8 cellular contexts compared by ENCODE assay signal in the genomic region with DNA sequence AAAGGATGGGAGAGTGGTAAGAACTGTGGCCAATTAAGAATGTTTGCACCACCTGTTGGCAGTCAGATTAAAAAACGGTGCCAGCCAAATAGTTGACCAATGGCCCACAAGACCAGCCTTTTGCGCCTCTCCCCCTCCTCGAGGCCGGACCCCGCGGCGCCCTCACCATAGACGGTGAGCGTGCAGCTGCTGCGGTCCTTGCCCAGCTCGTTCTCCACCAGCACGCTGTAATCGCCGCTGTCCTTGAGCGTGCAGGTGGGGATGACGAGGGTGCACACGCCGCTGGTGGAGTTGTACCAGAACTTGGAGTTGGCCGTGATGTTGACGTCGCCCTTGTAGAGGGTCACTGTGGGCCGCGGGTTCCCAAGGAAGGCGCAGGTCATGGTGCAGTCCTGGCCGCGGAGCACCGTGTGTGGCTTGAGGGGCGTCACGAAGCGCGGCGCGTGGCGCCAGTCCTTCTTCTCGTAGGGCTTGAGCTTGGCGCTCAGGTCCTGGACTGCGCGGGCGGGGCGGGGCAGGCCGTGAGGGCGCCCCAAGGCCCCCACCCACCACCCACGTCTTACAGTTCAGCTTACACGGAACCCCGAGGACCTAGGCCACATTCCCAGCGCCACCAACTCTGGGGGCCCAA. TPM values are rescaled to one million over a fixed set of nuclear protein-coding genes. Genes with fewer than 3 reads are reported as not detected.
A peak's percentile ranks its signal among the peaks of the same experiment; 100 is the strongest.
DNase-seq lines count a peak whose midpoint lies in the region; ATAC-seq, FAIRE-seq and TF ChIP-seq lines count a peak whose summit lies in the region.

No MANE protein-coding gene starts in this region.

- 0 out of 2 replicates have a peak overlapping the region, but pooled peaks have one; percentile 16 for H2AFZ ChIP-seq in GM12878 (ENCODE audit: control insufficient read depth, low read depth, low read length)

- H3K36me3 ChIP-seq in GM12878 (ENCODE audit: control insufficient read depth in 2 of 2, insufficient read depth in 2 of 2, low read length in 1 of 2): no peaks in the 10 kb centered on the region
- H3K36me3 ChIP-seq in stomach smooth muscle (ENCODE audit: control insufficient read depth in 2 of 2, insufficient read depth in 2 of 2, low read length in 2 of 2): peaks cover 7 to 8% of the 10 kb centered on the region in 2 donors

- CTCF ChIA-PET in GM12878 (lab: Yijun Ruan, JAX): interaction anchor here (2.2 kb wide), 1 partner anchor 17 kb away, joined by 14 read pairs; no protein-coding TSS in a partner anchor

- RAD21 ChIA-PET in GM12878 (lab: Charles Lee; ENCODE audit: unreplicated experiment): interaction anchor here (0.7 kb wide), 1 partner anchor 16 kb away, joined by 3 read pairs; no protein-coding TSS in a partner anchor

- H3K9ac ChIP-seq in GM12878 (ENCODE audit: control insufficient read depth, insufficient read depth, low read length) (no peak overlapping the region), stomach smooth muscle (ENCODE audit: low read length in 2 of 2) (peak overlapping the region; percentile 50 to 58)

- H3K4me2 ChIP-seq in GM12878 (ENCODE audit: control insufficient read depth, insufficient read depth): peak overlapping the region; percentile 47

- H3K27ac ChIP-seq in GM12878 (ENCODE audit: control insufficient read depth, insufficient read depth): no peak overlapping the region
- H3K27ac ChIP-seq in layer of hippocampus (ENCODE audit: low read depth, low read length): peak overlapping the region; percentile 57
- no peak overlapping the region for H3K27ac ChIP-seq in stomach smooth muscle (ENCODE audit: low read length)

- SMC1A ChIA-PET in GM12878 (lab: Charles Lee; ENCODE audit: uncharacterized antibody, unreplicated experiment): no interaction called here

- DNase-seq in stimulated activated CD4-positive, alpha-beta T cell treated with anti-CD3 and anti-CD28 coated beads, Interleukin-15, amount 100 ng/mL, for 24 hours: peak; percentile 39
- no peak for DNase-seq in stimulated activated CD4-positive, alpha-beta T cell treated with anti-CD3 and anti-CD28 coated beads, Interleukin-1b, Interleukin-23, amount 100 ng/mL, for 48 hours
- DNase-seq in GM12878 (ENCODE audit: low read depth, low spot score) (no peak), HK-2 (ENCODE audit: unreplicated experiment) (no peak), hippocampal formation (lab: John Stamatoyannopoulos, UW) (no peak)

- H3K79me2 ChIP-seq in GM12878 (ENCODE audit: control insufficient read depth, insufficient read depth, low read length): no peaks in the 10 kb centered on the region

- H3K27me3 ChIP-seq in GM12878 (replicated peaks in 1 of 2; ENCODE audit: control insufficient read depth in 2 of 2, insufficient read depth in 2 of 2, low read length in 1 of 2): peaks cover 6 to 10% of the 10 kb centered on the region in 2 experiments
- H3K27me3 ChIP-seq in layer of hippocampus (ENCODE audit: control insufficient read depth, insufficient read depth, low read length): no peaks in the 10 kb centered on the region
- H3K27me3 ChIP-seq in stomach smooth muscle (ENCODE audit: control insufficient read depth in 1 of 2, insufficient read depth in 2 of 2, low read length in 2 of 2): no peaks in the 10 kb centered on the region

- H3K4me1 ChIP-seq in GM12878 (ENCODE audit: control insufficient read depth, insufficient read depth, low read length): 0 out of 2 replicates have a peak, but pooled peaks cover 3% of the 10 kb centered on the region
- H3K4me1 ChIP-seq in stomach smooth muscle (ENCODE audit: control insufficient read depth, insufficient read depth, low read length): peaks cover 16% of the 10 kb centered on the region

- BruUV-seq in GM12878 (replicated peaks; lab: Mats Ljungman, UMichigan): no TSS peak

- TF ChIP-seq CTCF in GM12878 (IDR thresholded peaks at IDR 0.05 in 2 of 3, conservative IDR thresholded peaks at IDR 0.05 in 1 of 3; ENCODE audit: control insufficient read depth in 2 of 3, extremely low read depth in 1 of 3, insufficient read depth in 1 of 3, low read depth in 3 of 3, low read length in 3 of 3): no peak

- H4K20me1 ChIP-seq in GM12878 (ENCODE audit: control insufficient read depth, insufficient read depth): no peaks in the 10 kb centered on the region

- TF ChIP-seq RAD21 in GM12878 (IDR thresholded peaks at IDR 0.05; ENCODE audit: insufficient read depth, low read depth, low read length): no peak

- TF ChIP-seq EP300 in GM12878 (IDR thresholded peaks at IDR 0.05; ENCODE audit: borderline replicate concordance in 1 of 2, control insufficient read depth in 1 of 2, low read depth in 2 of 2, low read length in 2 of 2): no peak

- no peak for FAIRE-seq in GM12878 (lab: Jason Lieb, UNC)

- H3K9me3 ChIP-seq in GM12878 (replicated peaks; ENCODE audit: control insufficient read depth, insufficient read depth, low read length) (no peaks in the 10 kb centered on the region; the same call in 2 of the 3 replicates), stomach smooth muscle (ENCODE audit: control insufficient read depth in 2 of 2, low read length in 2 of 2) (no peaks in the 10 kb centered on the region)

- TF ChIP-seq POLR2A in GM12878 (IDR thresholded peaks at IDR 0.05; ENCODE audit: low read depth, low read length): no peak

- ATAC-seq in GM12878: no peak
- no peak for ATAC-seq in GM18909 (IDR thresholded peaks at IDR 0.05; ENCODE audit: poor library complexity, unreplicated experiment)

- H3K4me3 ChIP-seq in GM12878 (no peak overlapping the region; the same call in 1 of the 2 replicates), stomach smooth muscle (ENCODE audit: low read length in 2 of 2) (peak overlapping the region; percentile 78 to 79)

- POLR2A ChIA-PET in GM12878 (lab: Charles Lee): no interaction called here

- in situ Hi-C loops in GM12878 (cut with MboI): no loop called here

- intact Hi-C loops in GM12878 (cut with micrococcal nuclease; ENCODE audit: unreplicated experiment): no loop called here

- 31% methylated on average over 46 of the region's 46 CpGs for WGBS in GM12878 (ENCODE audit: insufficient coverage, insufficient replicate concordance, low lambda C conversion rate, missing lambda C conversion rate)

TF ChIP-seq in GM12878, 131 proteins besides CTCF, POLR2A, EP300 and RAD21:
- TF ChIP-seq IKZF2 (IDR thresholded peaks at IDR 0.05) (no peak), JUNB (IDR thresholded peaks at IDR 0.05) (no peak), SIN3A (IDR thresholded peaks at IDR 0.05; ENCODE audit: low read depth, low read length) (no peak), CBX3 (IDR thresholded peaks at IDR 0.05; ENCODE audit: borderline replicate concordance, low read depth) (no peak)

RNA-seq across cellular contexts. Expression of a gene that starts 7.2 kb away (rescaled TPM):
- total RNA-seq in GM12878 (2013; cell fraction: nucleolus; rRNA removed): 0.13 TPM in 1 of 2 replicates, not detected in the other
- 0.06 TPM in 1 of 2 replicates, not detected in the other for total RNA-seq in GM12878 (2014; rRNA removed)
- not detected in 2 replicates for total RNA-seq in GM12878 (2014; rRNA removed; fragmentation: Illumina TruSeq; extraction: Trizol)
- not detected in 2 replicates for total RNA-seq in GM12878 (2021)
- 0.10 TPM for polyA plus RNA-seq in GM12878 (2011; ENCODE audit: low read depth)
- polyA plus RNA-seq in GM12878 (2011; rRNA removed): not detected in 2 replicates
- polyA plus RNA-seq in GM12878 (2011; cell fraction: cytosol; rRNA removed): 0.07 TPM in 1 of 2 replicates, not detected in the other
- 0.10 TPM in 1 of 2 replicates, not detected in the other for polyA plus RNA-seq in GM12878 (2011; cell fraction: nucleus; rRNA removed)
- 0.08 TPM in 2 replicates for polyA plus RNA-seq in GM12878 (2012)
- polyA plus RNA-seq in GM12878 (2014; fragmentation: Illumina TruSeq; extraction: Trizol): 0.11 TPM in 1 of 2 replicates, not detected in the other
- not detected for polyA plus RNA-seq in GM12878 (2014; fragmentation: Nextera tagmentation; extraction: Ambion mirVana)
- 0.01 and 0.03 TPM in 2 replicates for polyA plus RNA-seq in GM12878 (2014; rRNA removed)
- under 1 TPM in 1 of 2 experiments, not detected in 1; 0.11 TPM for polyA plus RNA-seq in GM12878 (2016; fragmentation: Nextera tagmentation; extraction: Ambion mirVana)
- polyA minus RNA-seq in GM12878 (2011; rRNA and poly(A)+ RNA removed): not detected in 2 replicates
- not detected in 2 replicates for polyA minus RNA-seq in GM12878 (2011; cell fraction: cytosol; rRNA and poly(A)+ RNA removed)
- polyA minus RNA-seq in GM12878 (2011; cell fraction: nucleus; rRNA and poly(A)+ RNA removed): not detected in 2 replicates

RNA-seq across cellular contexts. Expression of a gene that starts 20.2 kb away (rescaled TPM):
- total RNA-seq in GM12878 (2013; cell fraction: nucleolus; rRNA removed): not detected in 2 replicates
- not detected in 2 replicates for total RNA-seq in GM12878 (2014; rRNA removed)
- total RNA-seq in GM12878 (2014; rRNA removed; fragmentation: Illumina TruSeq; extraction: Trizol): not detected in 2 replicates
- total RNA-seq in GM12878 (2021): not detected in 2 replicates
- polyA plus RNA-seq in GM12878 (2011; ENCODE audit: low read depth): not detected
- not detected in 2 replicates for polyA plus RNA-seq in GM12878 (2011; rRNA removed)
- polyA plus RNA-seq in GM12878 (2011; cell fraction: cytosol; rRNA removed): 0.01 TPM in 1 of 2 replicates, not detected in the other
- not detected in 2 replicates for polyA plus RNA-seq in GM12878 (2011; cell fraction: nucleus; rRNA removed)
- 0.14 and 0.36 TPM in 2 replicates for polyA plus RNA-seq in GM12878 (2012)
- polyA plus RNA-seq in GM12878 (2014; fragmentation: Illumina TruSeq; extraction: Trizol): not detected in 2 replicates
- under 1 TPM; 0.02 to 0.18 TPM for polyA plus RNA-seq in GM12878 (2014; fragmentation: Nextera tagmentation; extraction: Ambion mirVana)
- polyA plus RNA-seq in GM12878 (2014; rRNA removed): not detected in 2 replicates
- not detected for polyA plus RNA-seq in GM12878 (2016; fragmentation: Nextera tagmentation; extraction: Ambion mirVana)
- not detected in 2 replicates for polyA minus RNA-seq in GM12878 (2011; rRNA and poly(A)+ RNA removed)
- not detected in 2 replicates for polyA minus RNA-seq in GM12878 (2011; cell fraction: cytosol; rRNA and poly(A)+ RNA removed)
- polyA minus RNA-seq in GM12878 (2011; cell fraction: nucleus; rRNA and poly(A)+ RNA removed): not detected in 2 replicates
